In the genomic region with DNA sequence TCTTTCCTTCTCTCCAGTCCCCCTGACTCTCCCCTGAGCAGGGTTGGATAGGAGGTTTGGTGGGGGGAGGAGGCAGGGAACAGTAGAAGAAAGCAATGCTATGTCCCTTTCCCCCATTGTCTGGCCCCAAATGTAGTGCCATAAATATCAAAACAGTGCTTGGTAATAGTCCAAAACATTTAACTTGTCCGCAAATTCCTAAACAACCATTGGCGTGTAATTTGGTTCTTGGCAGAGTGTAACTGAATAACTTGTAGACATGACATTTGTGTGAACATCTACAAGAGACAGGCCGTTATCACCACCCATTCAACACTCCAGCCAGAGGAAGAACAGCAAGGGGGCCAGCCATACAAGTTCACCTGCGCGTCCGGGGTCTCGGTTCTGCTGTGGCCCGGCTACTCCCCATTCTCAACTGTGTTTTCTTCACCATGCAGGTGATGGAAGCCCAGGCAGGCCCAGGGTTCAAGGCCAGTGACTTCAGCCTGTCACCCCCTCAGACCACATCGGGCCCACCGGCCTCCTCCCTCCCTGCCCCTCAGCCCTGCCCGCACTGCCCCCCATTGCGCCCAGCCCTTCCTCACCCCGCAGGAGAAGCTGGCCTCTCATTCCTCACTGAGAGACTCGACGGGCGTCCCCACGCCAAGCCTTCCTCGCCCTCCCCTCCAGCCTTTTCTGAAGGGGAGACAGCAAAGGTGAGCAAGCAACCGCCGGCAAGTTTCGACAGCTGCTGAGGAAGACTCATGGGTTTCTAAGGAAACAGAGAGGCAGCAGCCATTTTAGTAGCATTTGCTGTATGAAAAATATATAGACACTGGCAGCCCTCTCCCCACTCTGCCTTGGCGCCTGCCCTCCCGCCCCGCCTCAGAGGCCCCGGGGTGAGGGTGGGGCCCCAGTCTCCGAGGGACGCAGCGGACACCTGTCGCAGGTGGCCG, we compare ENCODE assay signal across 8 cellular contexts. TPM values are rescaled to one million over a fixed set of nuclear protein-coding genes. Genes with fewer than 3 reads are reported as not detected.
A peak's percentile ranks its signal among the peaks of the same experiment; 100 is the strongest.
DNase-seq lines count a peak whose midpoint lies in the region; ATAC-seq and TF ChIP-seq lines count a peak whose summit lies in the region.

No MANE protein-coding gene starts in this region.

- peaks cover 43% of the 10 kb centered on the region for H3K27me3 Mint-ChIP-seq in activated naive CD4-positive, alpha-beta T cell treated with anti-CD3 and anti-CD28 coated beads, Interleukin-2, amount 50 U/mL, for 24 hours
- H3K27me3 Mint-ChIP-seq in natural killer cell (ENCODE audit: low read depth in 2 of 2), result peaks cover 41 to 64% of the 10 kb centered on the region in 2 donors

- H3K27ac Mint-ChIP-seq in activated naive CD4-positive, alpha-beta T cell treated with anti-CD3 and anti-CD28 coated beads, Interleukin-2, amount 50 U/mL, for 24 hours, result no peak overlapping the region
- no peak overlapping the region for H3K27ac Mint-ChIP-seq in natural killer cell

- H3K9me3 Mint-ChIP-seq in activated naive CD4-positive, alpha-beta T cell treated with anti-CD3 and anti-CD28 coated beads, Interleukin-2, amount 50 U/mL, for 24 hours, result no peaks in the 10 kb centered on the region
- H3K9me3 Mint-ChIP-seq in natural killer cell, result no peaks in the 10 kb centered on the region

- TF ChIP-seq CTCF in SK-N-SH (IDR thresholded peaks at IDR 0.05), result no peak
- TF ChIP-seq CTCF in natural killer cell (IDR thresholded peaks at IDR 0.05), result no peak

- no peak for TF ChIP-seq EP300 in SK-N-SH (IDR thresholded peaks at IDR 0.05; ENCODE audit: borderline replicate concordance in 1 of 2, low read depth in 1 of 2, low read length in 1 of 2)

- peaks cover 8% of the 10 kb centered on the region for H3K4me1 Mint-ChIP-seq in activated naive CD4-positive, alpha-beta T cell treated with anti-CD3 and anti-CD28 coated beads, Interleukin-2, amount 50 U/mL, for 24 hours
- no peaks in the 10 kb centered on the region for H3K4me1 Mint-ChIP-seq in natural killer cell

- H3K9me2 ChIP-seq in SK-N-SH, result no peaks in the 10 kb centered on the region

- no peak for TF ChIP-seq RAD21 in SK-N-SH (IDR thresholded peaks at IDR 0.05; ENCODE audit: low read length)

- intact Hi-C loops in natural killer cell (cut with micrococcal nuclease), result no loop called here

- H3K27me3 ChIP-seq in SK-N-SH (ENCODE audit: insufficient read depth) (peaks cover 19% of the 10 kb centered on the region), subcutaneous abdominal adipose tissue (ENCODE audit: control insufficient read depth in 5 of 5, insufficient read depth in 4 of 5, low read length in 5 of 5) (peaks cover 0 to 11% (median 0%) of the 10 kb centered on the region in 5 donors)

- H3K4me3 Mint-ChIP-seq in activated naive CD4-positive, alpha-beta T cell treated with anti-CD3 and anti-CD28 coated beads, Interleukin-2, amount 50 U/mL, for 24 hours, result peak overlapping the region; percentile 59
- H3K4me3 Mint-ChIP-seq in natural killer cell, result no peak overlapping the region

- peaks cover 3% of the 10 kb centered on the region for H3K36me3 Mint-ChIP-seq in activated naive CD4-positive, alpha-beta T cell treated with anti-CD3 and anti-CD28 coated beads, Interleukin-2, amount 50 U/mL, for 24 hours
- H3K36me3 Mint-ChIP-seq in natural killer cell, result no peaks in the 10 kb centered on the region

- peaks cover 0 to 6% of the 10 kb centered on the region in 2 experiments; a peak in 2 of 4 replicates for H3K4me1 ChIP-seq in SK-N-SH (ENCODE audit: control insufficient read depth in 1 of 2, insufficient read depth in 2 of 2, low read depth in 1 of 2, low read length in 1 of 2)
- H3K4me1 ChIP-seq in subcutaneous abdominal adipose tissue (ENCODE audit: control insufficient read depth in 5 of 5, insufficient read depth in 5 of 5, low read length in 5 of 5), result peaks cover 0 to 26% (median 16%) of the 10 kb centered on the region in 5 donors

- POLR2A ChIA-PET in SK-N-SH (lab: Yijun Ruan, JAX), result no interaction called here

- no peaks in the 10 kb centered on the region for H3K79me2 ChIP-seq in SK-N-SH (ENCODE audit: insufficient read depth)

- no peak overlapping the region for H3K9ac ChIP-seq in SK-N-SH
- peak overlapping the region in 2 of 5 donors; percentile 51 to 69 for H3K9ac ChIP-seq in subcutaneous abdominal adipose tissue (ENCODE audit: low read length in 5 of 5)

- H3K36me3 ChIP-seq in SK-N-SH (replicated peaks in 1 of 2; ENCODE audit: control insufficient read depth in 1 of 2, insufficient read depth in 2 of 2, low read length in 1 of 2) (no peaks in the 10 kb centered on the region), subcutaneous abdominal adipose tissue (ENCODE audit: control insufficient read depth in 5 of 5, insufficient read depth in 5 of 5, low read length in 5 of 5) (no peaks in the 10 kb centered on the region)

- no peaks in the 10 kb centered on the region for H4K20me1 ChIP-seq in SK-N-SH (ENCODE audit: insufficient read depth)

- no peak for ATAC-seq in SK-N-SH treated with all-trans-retinoic acid at 6 μM for 48 hours
- no peak for ATAC-seq in HG02852 (IDR thresholded peaks at IDR 0.05; ENCODE audit: unreplicated experiment)
- ATAC-seq in natural killer cell, result no peak
- no peak for ATAC-seq in HG02840 (IDR thresholded peaks at IDR 0.05; ENCODE audit: low FRiP score, unreplicated experiment)

- peaks cover 6% of the 10 kb centered on the region for H3F3A ChIP-seq in SK-N-SH (replicated peaks; ENCODE audit: insufficient read depth)

- peak overlapping the region; percentile 68 for H3K4me2 ChIP-seq in SK-N-SH

- no peak for DNase-seq in SK-N-SH
- peak; percentile 39 for DNase-seq in iPS-NIHi11 (ENCODE audit: low spot score)
- DNase-seq in natural killer cell, result no peak

- peak overlapping the region; percentile 45 to 57; a peak in 3 of 4 replicates for H3K4me3 ChIP-seq in SK-N-SH (ENCODE audit: low read depth in 2 of 2, low read length in 1 of 2)
- H3K4me3 ChIP-seq in subcutaneous abdominal adipose tissue (ENCODE audit: low read depth in 1 of 5, low read length in 5 of 5), result peak overlapping the region; percentile 38 to 81 (median 62)

- CTCF ChIA-PET in SK-N-SH (lab: Yijun Ruan, JAX), result interaction anchor here (1.8 kb wide), 1 partner anchor 24 kb away, joined by 8 read pairs; no protein-coding TSS in a partner anchor

- H2AFZ ChIP-seq in SK-N-SH (ENCODE audit: low read depth), result no peak overlapping the region

- H3K27ac ChIP-seq in SK-N-SH (ENCODE audit: low read depth in 2 of 2, low read length in 1 of 2), result no peak overlapping the region
- H3K27ac ChIP-seq in subcutaneous abdominal adipose tissue (ENCODE audit: low read depth, low read length), result no peak overlapping the region

- 65% methylated on average over 26 of the region's 30 CpGs for WGBS in SK-N-SH (ENCODE audit: low lambda C conversion rate)

- H3K9me3 ChIP-seq in SK-N-SH (no peaks in the 10 kb centered on the region), subcutaneous abdominal adipose tissue (ENCODE audit: control insufficient read depth in 5 of 5, low read length in 5 of 5) (no peaks in the 10 kb centered on the region)

TF ChIP-seq in SK-N-SH, 30 proteins besides CTCF, POLR2A, EP300 and RAD21 (continues in another document):
- TF ChIP-seq EZH2phosphoT487 (IDR thresholded peaks at IDR 0.05; ENCODE audit: borderline replicate concordance, low read depth) (no peak), SIN3A (IDR thresholded peaks at IDR 0.05; ENCODE audit: borderline replicate concordance, low read depth, low read length) (no peak), ELF1 (IDR thresholded peaks at IDR 0.05) (no peak), RCOR1 (IDR thresholded peaks at IDR 0.05; ENCODE audit: low read length) (no peak), SMC3 (IDR thresholded peaks at IDR 0.05; ENCODE audit: low read depth, low read length) (no peak), GATA2 (CRISPR knock-in tag; IDR thresholded peaks at IDR 0.05) (no peak)
- TF ChIP-seq, protein P1, sequence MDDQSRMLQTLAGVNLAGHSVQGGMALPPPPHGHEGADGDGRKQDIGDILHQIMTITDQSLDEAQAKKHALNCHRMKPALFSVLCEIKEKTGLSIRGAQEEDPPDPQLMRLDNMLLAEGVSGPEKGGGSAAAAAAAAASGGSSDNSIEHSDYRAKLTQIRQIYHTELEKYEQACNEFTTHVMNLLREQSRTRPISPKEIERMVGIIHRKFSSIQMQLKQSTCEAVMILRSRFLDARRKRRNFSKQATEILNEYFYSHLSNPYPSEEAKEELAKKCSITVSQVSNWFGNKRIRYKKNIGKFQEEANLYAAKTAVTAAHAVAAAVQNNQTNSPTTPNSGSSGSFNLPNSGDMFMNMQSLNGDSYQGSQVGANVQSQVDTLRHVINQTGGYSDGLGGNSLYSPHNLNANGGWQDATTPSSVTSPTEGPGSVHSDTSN (IDR thresholded peaks at IDR 0.05), result no peak
- TF ChIP-seq, protein P2, sequence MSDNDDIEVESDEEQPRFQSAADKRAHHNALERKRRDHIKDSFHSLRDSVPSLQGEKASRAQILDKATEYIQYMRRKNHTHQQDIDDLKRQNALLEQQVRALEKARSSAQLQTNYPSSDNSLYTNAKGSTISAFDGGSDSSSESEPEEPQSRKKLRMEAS (IDR thresholded peaks at IDR 0.05; ENCODE audit: low read depth), result no peak

TF ChIP-seq in SK-N-SH treated with all-trans-retinoic acid at 6 μM for 48 hours, 23 proteins besides CTCF, POLR2A, EP300 and RAD21 (continues in another document):
- TF ChIP-seq RARB (CRISPR knock-in tag; IDR thresholded peaks at IDR 0.05) (no peak), CSDC2 (CRISPR knock-in tag; IDR thresholded peaks at IDR 0.05) (no peak), ISL1 (CRISPR knock-in tag; IDR thresholded peaks at IDR 0.05) (no peak)

RNA-seq across cellular contexts. Expression of a gene that starts 0.7 kb away (rescaled TPM):
- polyA plus RNA-seq in SK-N-SH (2012; rRNA removed), result 0.30 and 1.2 TPM in 2 replicates
- polyA plus RNA-seq in SK-N-SH (2012; cell fraction: cytosol; rRNA removed), result 1.0 and 1.1 TPM in 2 replicates
- 1.2 and 2.2 TPM in 2 replicates for polyA plus RNA-seq in SK-N-SH (2012; cell fraction: nucleus; rRNA removed)
- total RNA-seq in natural killer cell, result under 1 TPM in 1 of 3 donors, not detected in 2; 0.50 TPM
